Comparison of ENCODE assay signal across 8 cellular contexts in the genomic region with DNA sequence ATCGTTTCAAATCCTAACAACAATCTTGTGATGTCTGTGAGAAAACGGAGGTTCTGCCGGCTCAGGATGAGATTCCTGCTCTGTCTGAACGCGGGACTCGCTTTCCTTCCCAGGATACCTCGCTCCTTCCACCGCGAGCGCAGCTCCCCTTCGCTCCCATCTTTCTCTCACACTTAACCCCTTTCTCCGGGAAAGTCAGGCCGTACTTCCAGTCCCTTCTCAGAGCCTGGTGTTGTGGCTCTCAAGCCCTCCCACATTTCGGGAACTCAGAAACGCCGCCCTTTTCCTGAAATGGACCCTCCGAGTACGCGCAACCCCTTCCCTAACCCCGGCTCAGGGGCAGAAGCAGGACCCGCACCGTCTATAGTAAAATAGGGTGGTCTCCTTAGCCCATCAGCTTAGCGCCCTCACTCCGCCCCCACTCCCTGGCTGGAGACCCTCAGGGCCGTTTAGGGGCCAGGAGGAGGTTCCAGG. TPM values are rescaled to one million over a fixed set of nuclear protein-coding genes. Genes with fewer than 3 reads are reported as not detected.
DNase-seq lines count a peak whose midpoint lies in the region; ATAC-seq, FAIRE-seq and TF ChIP-seq lines count a peak whose summit lies in the region.

No MANE protein-coding gene starts in this region.

- peak overlapping the region; percentile 93 for H2AFZ ChIP-seq in keratinocyte (ENCODE audit: control insufficient read depth, low read length)

- peak overlapping the region; percentile 88 for H3K9ac ChIP-seq in keratinocyte (ENCODE audit: control insufficient read depth, extremely low read depth, insufficient read depth, low read length)

- peaks cover 48% of the 10 kb centered on the region for H3K4me1 Mint-ChIP-seq in stimulated activated memory B cell treated with anti-CD40 and anti-IgM and Interleukin-4, amounts not matched to agents 10 μg/mL and 1 μg/mL and 100 μg/mL, for 72 hours

- H3K36me3 ChIP-seq in brain microvascular endothelial cell (replicated peaks) (no peaks in the 10 kb centered on the region), keratinocyte (ENCODE audit: control insufficient read depth in 2 of 2, extremely low read depth in 1 of 2, insufficient read depth in 2 of 2, low read length in 2 of 2) (peaks cover 0 to 4% of the 10 kb centered on the region in 2 experiments)

- H3K36me3 Mint-ChIP-seq in stimulated activated memory B cell treated with anti-CD40 and anti-IgM and Interleukin-4, amounts not matched to agents 10 μg/mL and 1 μg/mL and 100 μg/mL, for 72 hours: peaks cover 22% of the 10 kb centered on the region

- FAIRE-seq in keratinocyte (lab: Jason Lieb, UNC): no peak

- H3K4me3 Mint-ChIP-seq in stimulated activated memory B cell treated with anti-CD40 and anti-IgM and Interleukin-4, amounts not matched to agents 10 μg/mL and 1 μg/mL and 100 μg/mL, for 72 hours: peak overlapping the region; percentile 99

- no peaks in the 10 kb centered on the region for H3K27me3 Mint-ChIP-seq in stimulated activated memory B cell treated with anti-CD40 and anti-IgM and Interleukin-4, amounts not matched to agents 10 μg/mL and 1 μg/mL and 100 μg/mL, for 72 hours

- peak overlapping the region; percentile 98 for H3K27ac Mint-ChIP-seq in stimulated activated memory B cell treated with anti-CD40 and anti-IgM and Interleukin-4, amounts not matched to agents 10 μg/mL and 1 μg/mL and 100 μg/mL, for 72 hours

- DNase-seq in D341Med (ENCODE audit: low spot score) (peak; percentile 72), NCI-H2227 treated with DMSO at 0.1 percent for 48 hours (lab: John Stamatoyannopoulos, UW) (peak; percentile 73), brain microvascular endothelial cell (no peak), keratinocyte (ENCODE audit: low read depth, low spot score) (no peak), activated gamma-delta T cell treated with Interleukin-2 at 50 U/mL for 16 hours (no peak)

- H3K9me1 ChIP-seq in keratinocyte (ENCODE audit: control insufficient read depth, extremely low read depth, insufficient read depth, low read length): no peaks in the 10 kb centered on the region

- in situ Hi-C loops in brain microvascular endothelial cell (cut with HindIII; ENCODE audit: low pct_ligation_motif_present, low sequenced_read_pairs): no loop called here

- no peaks in the 10 kb centered on the region for H3K9me3 ChIP-seq in keratinocyte (ENCODE audit: control insufficient read depth, low read depth, low read length)

- peaks cover 43% of the 10 kb centered on the region for H3K79me2 ChIP-seq in keratinocyte (ENCODE audit: control insufficient read depth, insufficient read depth, low read length)

- ATAC-seq in GM21723 (IDR thresholded peaks at IDR 0.05; ENCODE audit: unreplicated experiment) (peak; percentile 19), GM21825 (IDR thresholded peaks at IDR 0.05; ENCODE audit: unreplicated experiment) (no peak)
- no peak for ATAC-seq in stimulated activated memory B cell treated with anti-CD40 and anti-IgM and Interleukin-4, amounts not matched to agents 10 μg/mL and 1 μg/mL and 100 μg/mL, for 72 hours

- H3K4me3 ChIP-seq in brain microvascular endothelial cell (ENCODE audit: low read depth, low read length) (peak overlapping the region; percentile 82), keratinocyte (ENCODE audit: control insufficient read depth in 2 of 3, extremely low read depth in 1 of 3, insufficient read depth in 2 of 3, low read depth in 1 of 3, low read length in 3 of 3) (peak overlapping the region; percentile 75 to 95 (median 88))

- peaks cover 46% of the 10 kb centered on the region for H3K4me1 ChIP-seq in keratinocyte (ENCODE audit: control insufficient read depth, extremely low read depth, insufficient read depth, low read length)

- H3K4me2 ChIP-seq in keratinocyte (ENCODE audit: control insufficient read depth, extremely low read depth, insufficient read depth, low read depth, low read length): peak overlapping the region; percentile 97

- H3K27ac ChIP-seq in brain microvascular endothelial cell (peak overlapping the region; percentile 84), keratinocyte (ENCODE audit: control insufficient read depth, insufficient read depth, low read length) (peak overlapping the region; percentile 96)

- dilution Hi-C loops in keratinocyte (cut with MboI; ENCODE audit: extremely low pct_ligation_motif_present, low sequenced_read_pairs): no loop called here

- TF ChIP-seq CTCF in brain microvascular endothelial cell (IDR thresholded peaks at IDR 0.05; ENCODE audit: low read depth, low read length, missing control alignments): no peak
- no peak for TF ChIP-seq CTCF in keratinocyte (optimal IDR thresholded peaks at IDR 0.05 in 1 of 3, IDR thresholded peaks at IDR 0.05 in 1 of 3, conservative IDR thresholded peaks at IDR 0.05 in 1 of 3; ENCODE audit: extremely low read depth in 1 of 3, insufficient read depth in 2 of 3, low read length in 3 of 3)

- H3K27me3 ChIP-seq in brain microvascular endothelial cell (replicated peaks) (no peaks in the 10 kb centered on the region), keratinocyte (ENCODE audit: control insufficient read depth, extremely low read depth, insufficient read depth, low read length) (no peaks in the 10 kb centered on the region)

- H4K20me1 ChIP-seq in keratinocyte (ENCODE audit: control insufficient read depth, extremely low read depth, insufficient read depth, low read length): peaks cover 10% of the 10 kb centered on the region

- H3K9me3 Mint-ChIP-seq in stimulated activated memory B cell treated with anti-CD40 and anti-IgM and Interleukin-4, amounts not matched to agents 10 μg/mL and 1 μg/mL and 100 μg/mL, for 72 hours: no peaks in the 10 kb centered on the region

RNA-seq across cellular contexts. Expression of a gene that starts 0.4 kb away (rescaled TPM):
- 52.5 to 153 TPM (median 92.6 TPM) in 3 replicates for polyA plus RNA-seq in keratinocyte
- 36.9 TPM for polyA plus RNA-seq in keratinocyte (2011; ENCODE audit: low read depth)
- 32.6 and 67.4 TPM in 2 replicates for polyA plus RNA-seq in keratinocyte (2011; cell fraction: cytosol; rRNA removed)
- polyA plus RNA-seq in keratinocyte (2011; cell fraction: nucleus; rRNA removed): 73.6 and 78.6 TPM in 2 replicates
- 29.3 and 55.3 TPM in 2 replicates for polyA plus RNA-seq in keratinocyte (2012; ENCODE audit: low replicate concordance)
- polyA minus RNA-seq in keratinocyte: 141 to 498 TPM (median 410 TPM) in 3 replicates
- polyA minus RNA-seq in keratinocyte (2011; cell fraction: cytosol; rRNA and poly(A)+ RNA removed): 115 TPM
- polyA minus RNA-seq in keratinocyte (2011; cell fraction: nucleus; rRNA and poly(A)+ RNA removed): 108 and 265 TPM in 2 replicates

RNA-seq across cellular contexts. Expression of a gene that starts 47.6 kb away (rescaled TPM):
- 26.7 to 36.3 TPM (median 33.0 TPM) in 3 replicates for polyA plus RNA-seq in keratinocyte
- 2.1 TPM for polyA plus RNA-seq in keratinocyte (2011; ENCODE audit: low read depth)
- 24.3 and 28.5 TPM in 2 replicates for polyA plus RNA-seq in keratinocyte (2011; cell fraction: cytosol; rRNA removed)
- polyA plus RNA-seq in keratinocyte (2011; cell fraction: nucleus; rRNA removed): 32.5 and 39.6 TPM in 2 replicates
- polyA plus RNA-seq in keratinocyte (2012; ENCODE audit: low replicate concordance): 9.9 and 25.7 TPM in 2 replicates
- 71.0 to 78.4 TPM (median 78.2 TPM) in 3 replicates for polyA minus RNA-seq in keratinocyte
- 29.2 TPM for polyA minus RNA-seq in keratinocyte (2011; cell fraction: cytosol; rRNA and poly(A)+ RNA removed)
- 20.3 and 20.9 TPM in 2 replicates for polyA minus RNA-seq in keratinocyte (2011; cell fraction: nucleus; rRNA and poly(A)+ RNA removed)

Comparison
In these comparisons a context has a peak if more than half of its experiments do, and no peak if none do; other contexts are left out.
1. DNase-seq: peak in D341Med (single experiment) and NCI-H2227 treated with DMSO at 0.1 percent for 48 hours (single experiment); none in brain microvascular endothelial cell (single experiment), keratinocyte (single experiment) and activated gamma-delta T cell treated with Interleukin-2 at 50 U/mL for 16 hours (single experiment).